In genomic region chr2:85413592-85414421, GRCh38 we compare ENCODE assay signal across 1 cellular context.
A peak's percentile ranks its signal among the peaks of the same experiment; 100 is the strongest.
TF ChIP-seq lines count a peak whose summit lies in the region.

No MANE protein-coding gene starts in this region.

TF ChIP-seq in HepG2, 621 proteins besides CTCF, POLR2A, EP300 and RAD21 (continues in another document):
- TF ChIP-seq ZFY (CRISPR knock-in tag; IDR thresholded peaks at IDR 0.05) (no peak), SP5 (CRISPR knock-in tag; IDR thresholded peaks at IDR 0.05; ENCODE audit: borderline replicate concordance, low read depth) (no peak), ZGPAT (CRISPR knock-in tag; IDR thresholded peaks at IDR 0.05) (no peak), PHF5A (CRISPR knock-in tag; IDR thresholded peaks at IDR 0.05; ENCODE audit: low read depth, unreplicated experiment) (no peak), ELF1 (CRISPR knock-in tag; IDR thresholded peaks at IDR 0.05) (no peak), MLX (CRISPR knock-in tag; IDR thresholded peaks at IDR 0.05) (no peak), USF2 (IDR thresholded peaks at IDR 0.05; ENCODE audit: low read depth, low read length) (no peak), USF2 (CRISPR knock-in tag; IDR thresholded peaks at IDR 0.05; ENCODE audit: borderline replicate concordance) (no peak), ZNF12 (CRISPR knock-in tag; IDR thresholded peaks at IDR 0.05) (no peak), ZNF343 (CRISPR knock-in tag; IDR thresholded peaks at IDR 0.05) (no peak), GTF2F1 (IDR thresholded peaks at IDR 0.05; ENCODE audit: low read length) (no peak), ZNF160 (CRISPR knock-in tag; IDR thresholded peaks at IDR 0.05) (no peak), ZNF567 (CRISPR knock-in tag; IDR thresholded peaks at IDR 0.05; ENCODE audit: borderline replicate concordance) (no peak), RBAK (CRISPR knock-in tag; IDR thresholded peaks at IDR 0.05) (no peak), CHD2 (IDR thresholded peaks at IDR 0.05; ENCODE audit: low read depth, low read length) (no peak), GABPB1 (CRISPR knock-in tag; IDR thresholded peaks at IDR 0.05) (0 out of 2 replicates have a peak, but pooled peaks have one; percentile 6), TOPORS (CRISPR knock-in tag; IDR thresholded peaks at IDR 0.05) (no peak), ZBTB33 (CRISPR knock-in tag; IDR thresholded peaks at IDR 0.05) (no peak), ZNF703 (CRISPR knock-in tag; IDR thresholded peaks at IDR 0.05; ENCODE audit: borderline replicate concordance) (peak; percentile 12; the same call in 1 of the 2 replicates), PLSCR1 (CRISPR knock-in tag; IDR thresholded peaks at IDR 0.05; ENCODE audit: borderline replicate concordance) (no peak), ZZZ3 (CRISPR knock-in tag; IDR thresholded peaks at IDR 0.05; ENCODE audit: borderline replicate concordance) (no peak), ZNF430 (CRISPR knock-in tag; IDR thresholded peaks at IDR 0.05) (no peak), PRMT3 (CRISPR knock-in tag; IDR thresholded peaks at IDR 0.05; ENCODE audit: borderline replicate concordance, low read depth) (no peak), ZNF768 (CRISPR knock-in tag; IDR thresholded peaks at IDR 0.05) (peak; percentile 22; the same call in 1 of the 2 replicates), NFIB (CRISPR knock-in tag; IDR thresholded peaks at IDR 0.05; ENCODE audit: borderline replicate concordance) (peak; percentile 42; the same call in 1 of the 2 replicates)
- TF ChIP-seq, protein P1, sequence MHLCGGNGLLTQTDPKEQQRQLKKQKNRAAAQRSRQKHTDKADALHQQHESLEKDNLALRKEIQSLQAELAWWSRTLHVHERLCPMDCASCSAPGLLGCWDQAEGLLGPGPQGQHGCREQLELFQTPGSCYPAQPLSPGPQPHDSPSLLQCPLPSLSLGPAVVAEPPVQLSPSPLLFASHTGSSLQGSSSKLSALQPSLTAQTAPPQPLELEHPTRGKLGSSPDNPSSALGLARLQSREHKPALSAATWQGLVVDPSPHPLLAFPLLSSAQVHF (CRISPR knock-in tag; IDR thresholded peaks at IDR 0.05), result no peak
- TF ChIP-seq, protein P2, sequence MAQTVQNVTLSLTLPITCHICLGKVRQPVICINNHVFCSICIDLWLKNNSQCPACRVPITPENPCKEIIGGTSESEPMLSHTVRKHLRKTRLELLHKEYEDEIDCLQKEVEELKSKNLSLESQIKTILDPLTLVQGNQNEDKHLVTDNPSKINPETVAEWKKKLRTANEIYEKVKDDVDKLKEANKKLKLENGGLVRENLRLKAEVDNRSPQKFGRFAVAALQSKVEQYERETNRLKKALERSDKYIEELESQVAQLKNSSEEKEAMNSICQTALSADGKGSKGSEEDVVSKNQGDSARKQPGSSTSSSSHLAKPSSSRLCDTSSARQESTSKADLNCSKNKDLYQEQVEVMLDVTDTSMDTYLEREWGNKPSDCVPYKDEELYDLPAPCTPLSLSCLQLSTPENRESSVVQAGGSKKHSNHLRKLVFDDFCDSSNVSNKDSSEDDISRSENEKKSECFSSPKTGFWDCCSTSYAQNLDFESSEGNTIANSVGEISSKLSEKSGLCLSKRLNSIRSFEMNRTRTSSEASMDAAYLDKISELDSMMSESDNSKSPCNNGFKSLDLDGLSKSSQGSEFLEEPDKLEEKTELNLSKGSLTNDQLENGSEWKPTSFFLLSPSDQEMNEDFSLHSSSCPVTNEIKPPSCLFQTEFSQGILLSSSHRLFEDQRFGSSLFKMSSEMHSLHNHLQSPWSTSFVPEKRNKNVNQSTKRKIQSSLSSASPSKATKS (CRISPR knock-in tag; IDR thresholded peaks at IDR 0.05), result no peak
- TF ChIP-seq, protein P3, sequence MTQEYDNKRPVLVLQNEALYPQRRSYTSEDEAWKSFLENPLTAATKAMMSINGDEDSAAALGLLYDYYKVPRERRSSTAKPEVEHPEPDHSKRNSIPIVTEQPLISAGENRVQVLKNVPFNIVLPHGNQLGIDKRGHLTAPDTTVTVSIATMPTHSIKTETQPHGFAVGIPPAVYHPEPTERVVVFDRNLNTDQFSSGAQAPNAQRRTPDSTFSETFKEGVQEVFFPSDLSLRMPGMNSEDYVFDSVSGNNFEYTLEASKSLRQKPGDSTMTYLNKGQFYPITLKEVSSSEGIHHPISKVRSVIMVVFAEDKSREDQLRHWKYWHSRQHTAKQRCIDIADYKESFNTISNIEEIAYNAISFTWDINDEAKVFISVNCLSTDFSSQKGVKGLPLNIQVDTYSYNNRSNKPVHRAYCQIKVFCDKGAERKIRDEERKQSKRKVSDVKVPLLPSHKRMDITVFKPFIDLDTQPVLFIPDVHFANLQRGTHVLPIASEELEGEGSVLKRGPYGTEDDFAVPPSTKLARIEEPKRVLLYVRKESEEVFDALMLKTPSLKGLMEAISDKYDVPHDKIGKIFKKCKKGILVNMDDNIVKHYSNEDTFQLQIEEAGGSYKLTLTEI (CRISPR knock-in tag; conservative IDR thresholded peaks at IDR 0.05), result no peak
- TF ChIP-seq, protein P4, sequence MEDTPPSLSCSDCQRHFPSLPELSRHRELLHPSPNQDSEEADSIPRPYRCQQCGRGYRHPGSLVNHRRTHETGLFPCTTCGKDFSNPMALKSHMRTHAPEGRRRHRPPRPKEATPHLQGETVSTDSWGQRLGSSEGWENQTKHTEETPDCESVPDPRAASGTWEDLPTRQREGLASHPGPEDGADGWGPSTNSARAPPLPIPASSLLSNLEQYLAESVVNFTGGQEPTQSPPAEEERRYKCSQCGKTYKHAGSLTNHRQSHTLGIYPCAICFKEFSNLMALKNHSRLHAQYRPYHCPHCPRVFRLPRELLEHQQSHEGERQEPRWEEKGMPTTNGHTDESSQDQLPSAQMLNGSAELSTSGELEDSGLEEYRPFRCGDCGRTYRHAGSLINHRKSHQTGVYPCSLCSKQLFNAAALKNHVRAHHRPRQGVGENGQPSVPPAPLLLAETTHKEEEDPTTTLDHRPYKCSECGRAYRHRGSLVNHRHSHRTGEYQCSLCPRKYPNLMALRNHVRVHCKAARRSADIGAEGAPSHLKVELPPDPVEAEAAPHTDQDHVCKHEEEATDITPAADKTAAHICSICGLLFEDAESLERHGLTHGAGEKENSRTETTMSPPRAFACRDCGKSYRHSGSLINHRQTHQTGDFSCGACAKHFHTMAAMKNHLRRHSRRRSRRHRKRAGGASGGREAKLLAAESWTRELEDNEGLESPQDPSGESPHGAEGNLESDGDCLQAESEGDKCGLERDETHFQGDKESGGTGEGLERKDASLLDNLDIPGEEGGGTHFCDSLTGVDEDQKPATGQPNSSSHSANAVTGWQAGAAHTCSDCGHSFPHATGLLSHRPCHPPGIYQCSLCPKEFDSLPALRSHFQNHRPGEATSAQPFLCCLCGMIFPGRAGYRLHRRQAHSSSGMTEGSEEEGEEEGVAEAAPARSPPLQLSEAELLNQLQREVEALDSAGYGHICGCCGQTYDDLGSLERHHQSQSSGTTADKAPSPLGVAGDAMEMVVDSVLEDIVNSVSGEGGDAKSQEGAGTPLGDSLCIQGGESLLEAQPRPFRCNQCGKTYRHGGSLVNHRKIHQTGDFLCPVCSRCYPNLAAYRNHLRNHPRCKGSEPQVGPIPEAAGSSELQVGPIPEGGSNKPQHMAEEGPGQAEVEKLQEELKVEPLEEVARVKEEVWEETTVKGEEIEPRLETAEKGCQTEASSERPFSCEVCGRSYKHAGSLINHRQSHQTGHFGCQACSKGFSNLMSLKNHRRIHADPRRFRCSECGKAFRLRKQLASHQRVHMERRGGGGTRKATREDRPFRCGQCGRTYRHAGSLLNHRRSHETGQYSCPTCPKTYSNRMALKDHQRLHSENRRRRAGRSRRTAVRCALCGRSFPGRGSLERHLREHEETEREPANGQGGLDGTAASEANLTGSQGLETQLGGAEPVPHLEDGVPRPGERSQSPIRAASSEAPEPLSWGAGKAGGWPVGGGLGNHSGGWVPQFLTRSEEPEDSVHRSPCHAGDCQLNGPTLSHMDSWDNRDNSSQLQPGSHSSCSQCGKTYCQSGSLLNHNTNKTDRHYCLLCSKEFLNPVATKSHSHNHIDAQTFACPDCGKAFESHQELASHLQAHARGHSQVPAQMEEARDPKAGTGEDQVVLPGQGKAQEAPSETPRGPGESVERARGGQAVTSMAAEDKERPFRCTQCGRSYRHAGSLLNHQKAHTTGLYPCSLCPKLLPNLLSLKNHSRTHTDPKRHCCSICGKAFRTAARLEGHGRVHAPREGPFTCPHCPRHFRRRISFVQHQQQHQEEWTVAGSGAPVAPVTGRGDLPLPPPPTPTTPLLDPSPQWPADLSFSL (CRISPR knock-in tag; IDR thresholded peaks at IDR 0.05), result no peak
- TF ChIP-seq, protein P5, sequence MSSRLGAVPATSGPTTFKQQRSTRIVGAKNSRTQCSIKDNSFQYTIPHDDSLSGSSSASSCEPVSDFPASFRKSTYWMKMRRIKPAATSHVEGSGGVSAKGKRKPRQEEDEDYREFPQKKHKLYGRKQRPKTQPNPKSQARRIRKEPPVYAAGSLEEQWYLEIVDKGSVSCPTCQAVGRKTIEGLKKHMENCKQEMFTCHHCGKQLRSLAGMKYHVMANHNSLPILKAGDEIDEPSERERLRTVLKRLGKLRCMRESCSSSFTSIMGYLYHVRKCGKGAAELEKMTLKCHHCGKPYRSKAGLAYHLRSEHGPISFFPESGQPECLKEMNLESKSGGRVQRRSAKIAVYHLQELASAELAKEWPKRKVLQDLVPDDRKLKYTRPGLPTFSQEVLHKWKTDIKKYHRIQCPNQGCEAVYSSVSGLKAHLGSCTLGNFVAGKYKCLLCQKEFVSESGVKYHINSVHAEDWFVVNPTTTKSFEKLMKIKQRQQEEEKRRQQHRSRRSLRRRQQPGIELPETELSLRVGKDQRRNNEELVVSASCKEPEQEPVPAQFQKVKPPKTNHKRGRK (CRISPR knock-in tag; IDR thresholded peaks at IDR 0.05), result no peak
- TF ChIP-seq, protein P6, sequence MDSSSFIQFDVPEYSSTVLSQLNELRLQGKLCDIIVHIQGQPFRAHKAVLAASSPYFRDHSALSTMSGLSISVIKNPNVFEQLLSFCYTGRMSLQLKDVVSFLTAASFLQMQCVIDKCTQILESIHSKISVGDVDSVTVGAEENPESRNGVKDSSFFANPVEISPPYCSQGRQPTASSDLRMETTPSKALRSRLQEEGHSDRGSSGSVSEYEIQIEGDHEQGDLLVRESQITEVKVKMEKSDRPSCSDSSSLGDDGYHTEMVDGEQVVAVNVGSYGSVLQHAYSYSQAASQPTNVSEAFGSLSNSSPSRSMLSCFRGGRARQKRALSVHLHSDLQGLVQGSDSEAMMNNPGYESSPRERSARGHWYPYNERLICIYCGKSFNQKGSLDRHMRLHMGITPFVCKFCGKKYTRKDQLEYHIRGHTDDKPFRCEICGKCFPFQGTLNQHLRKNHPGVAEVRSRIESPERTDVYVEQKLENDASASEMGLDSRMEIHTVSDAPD (CRISPR knock-in tag; IDR thresholded peaks at IDR 0.05), result no peak
- TF ChIP-seq, protein P7, sequence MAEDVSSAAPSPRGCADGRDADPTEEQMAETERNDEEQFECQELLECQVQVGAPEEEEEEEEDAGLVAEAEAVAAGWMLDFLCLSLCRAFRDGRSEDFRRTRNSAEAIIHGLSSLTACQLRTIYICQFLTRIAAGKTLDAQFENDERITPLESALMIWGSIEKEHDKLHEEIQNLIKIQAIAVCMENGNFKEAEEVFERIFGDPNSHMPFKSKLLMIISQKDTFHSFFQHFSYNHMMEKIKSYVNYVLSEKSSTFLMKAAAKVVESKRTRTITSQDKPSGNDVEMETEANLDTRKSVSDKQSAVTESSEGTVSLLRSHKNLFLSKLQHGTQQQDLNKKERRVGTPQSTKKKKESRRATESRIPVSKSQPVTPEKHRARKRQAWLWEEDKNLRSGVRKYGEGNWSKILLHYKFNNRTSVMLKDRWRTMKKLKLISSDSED (CRISPR knock-in tag; IDR thresholded peaks at IDR 0.05), result no peak
